1 cellular context compared by ENCODE assay signal in the genomic region with DNA sequence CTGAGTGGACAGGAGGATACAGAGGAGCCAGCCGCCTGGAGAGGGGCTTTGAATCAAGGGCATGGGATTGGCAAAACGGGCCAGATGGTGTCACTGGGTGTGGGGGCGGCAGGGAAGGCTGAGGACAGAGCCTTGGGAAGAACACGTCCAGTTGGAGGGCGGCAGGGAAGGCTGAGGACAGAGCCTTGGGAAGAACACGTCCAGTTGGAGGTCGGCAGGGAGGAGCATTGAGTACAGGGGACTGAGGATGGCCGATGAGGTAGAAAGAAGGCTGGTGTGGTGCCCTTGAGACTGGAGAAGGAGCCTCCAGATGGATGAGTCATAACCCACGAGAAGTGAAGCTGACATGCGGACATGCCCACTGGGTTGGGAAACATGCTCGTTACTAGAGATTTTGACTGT.
TF ChIP-seq lines count a peak whose summit lies in the region.

No MANE protein-coding gene starts in this region.

TF ChIP-seq in IMR-90, 13 proteins besides CTCF, POLR2A, EP300 and RAD21:
- TF ChIP-seq MXI1 (IDR thresholded peaks at IDR 0.05; ENCODE audit: borderline replicate concordance, low read depth, low read length) (no peak), RCOR1 (IDR thresholded peaks at IDR 0.05; ENCODE audit: insufficient replicate concordance, low read length) (no peak), CEBPB (IDR thresholded peaks at IDR 0.05; ENCODE audit: low read depth, low read length) (0 out of 2 replicates have a peak, but pooled peaks have one; percentile 9), NFE2L2 (IDR thresholded peaks at IDR 0.05; ENCODE audit: low read depth, low read length) (no peak), FOS (IDR thresholded peaks at IDR 0.05; ENCODE audit: low read depth, low read length) (0 out of 2 replicates have a peak, but pooled peaks have one; percentile 38), RFX5 (IDR thresholded peaks at IDR 0.05; ENCODE audit: low read depth, low read length) (no peak), MAFK (IDR thresholded peaks at IDR 0.05; ENCODE audit: low read depth, low read length) (no peak)
- TF ChIP-seq, protein P1, sequence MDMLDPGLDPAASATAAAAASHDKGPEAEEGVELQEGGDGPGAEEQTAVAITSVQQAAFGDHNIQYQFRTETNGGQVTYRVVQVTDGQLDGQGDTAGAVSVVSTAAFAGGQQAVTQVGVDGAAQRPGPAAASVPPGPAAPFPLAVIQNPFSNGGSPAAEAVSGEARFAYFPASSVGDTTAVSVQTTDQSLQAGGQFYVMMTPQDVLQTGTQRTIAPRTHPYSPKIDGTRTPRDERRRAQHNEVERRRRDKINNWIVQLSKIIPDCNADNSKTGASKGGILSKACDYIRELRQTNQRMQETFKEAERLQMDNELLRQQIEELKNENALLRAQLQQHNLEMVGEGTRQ (IDR thresholded peaks at IDR 0.05; ENCODE audit: low read depth, low read length) = no peak
